Comparison of ENCODE assay signal across 8 cellular contexts in genomic region chr2:23940976-23941605, GRCh38. TPM values are rescaled to one million over a fixed set of nuclear protein-coding genes. Genes with fewer than 3 reads are reported as not detected.
DNase-seq lines count a peak whose midpoint lies in the region; ATAC-seq and TF ChIP-seq lines count a peak whose summit lies in the region.

No MANE protein-coding gene starts in this region.

- no peaks in the 10 kb centered on the region for H3K9me3 ChIP-seq in left ventricle myocardium inferior (replicated peaks)

- DNase-seq in BJ (ENCODE audit: low read depth) (no peak), HT-29 (ENCODE audit: low spot score) (peak; percentile 56), left ventricle myocardium inferior (no peak), HK-2 (ENCODE audit: unreplicated experiment) (no peak), NCI-H774 (lab: John Stamatoyannopoulos, UW) (no peak)
- no peak for DNase-seq in activated T-helper 1 cell treated with anti-CD3 and anti-CD28 coated beads, Interleukin-12 subunit alpha, Interleukin-12 subunit beta, Interleukin-2, Interleukin-4 antibody, amounts not matched to agents 30 ng/mL and 10 ng/mL and 1 ng/mL, durations not matched to agents 14 hours and 24 hours and 36 hours (ENCODE audit: low spot score)

- intact Hi-C loops in activated T-helper 1 cell treated with anti-CD3 and anti-CD28 coated beads, Interleukin-12 subunit alpha, Interleukin-12 subunit beta, Interleukin-2, Interleukin-4 antibody, amounts not matched to agents 30 ng/mL and 10 ng/mL and 1 ng/mL, durations not matched to agents 14 hours and 24 hours and 36 hours (cut with micrococcal nuclease): loop anchor here (1.0 kb wide), 5 partner anchors 14 to 419 kb away; partner anchors contain the start of genes ATAD2B, ITSN2, SF3B6 and TP53I3
- intact Hi-C loops in left ventricle myocardium inferior (cut with micrococcal nuclease): no loop called here

- H3K36me3 ChIP-seq in BJ (ENCODE audit: control insufficient read depth, insufficient read depth, low read length): no peaks in the 10 kb centered on the region
- H3K36me3 ChIP-seq in left ventricle myocardium inferior: no peaks in the 10 kb centered on the region
- H3K36me3 ChIP-seq in rectal smooth muscle tissue (ENCODE audit: control insufficient read depth, insufficient read depth, low read length): no peaks in the 10 kb centered on the region

- no peak for ATAC-seq in GM19395 (IDR thresholded peaks at IDR 0.05; ENCODE audit: unreplicated experiment)

- H3K4me1 ChIP-seq in left ventricle myocardium inferior (peaks cover 61% of the 10 kb centered on the region), rectal smooth muscle tissue (ENCODE audit: control insufficient read depth, insufficient read depth, low read length) (peaks cover 4% of the 10 kb centered on the region)

- H3K27ac ChIP-seq in left ventricle myocardium inferior (replicated peaks) (peak overlapping the region; percentile 97), rectal smooth muscle tissue (ENCODE audit: low read depth, low read length) (peak overlapping the region; percentile 91)

- peak overlapping the region; percentile 74 for H3K27ac Mint-ChIP-seq in activated T-helper 1 cell treated with anti-CD3 and anti-CD28 coated beads, Interleukin-12 subunit alpha, Interleukin-12 subunit beta, Interleukin-2, Interleukin-4 antibody, amounts not matched to agents 30 ng/mL and 10 ng/mL and 1 ng/mL, durations not matched to agents 14 hours and 24 hours and 36 hours

- no peaks in the 10 kb centered on the region for H3K9me3 Mint-ChIP-seq in activated T-helper 1 cell treated with anti-CD3 and anti-CD28 coated beads, Interleukin-12 subunit alpha, Interleukin-12 subunit beta, Interleukin-2, Interleukin-4 antibody, amounts not matched to agents 30 ng/mL and 10 ng/mL and 1 ng/mL, durations not matched to agents 14 hours and 24 hours and 36 hours

- TF ChIP-seq CTCF in BJ (IDR thresholded peaks at IDR 0.05; ENCODE audit: insufficient read depth, low read depth, low read length) (no peak), left ventricle myocardium inferior (IDR thresholded peaks at IDR 0.05; ENCODE audit: borderline replicate concordance) (no peak)

- H3K4me1 Mint-ChIP-seq in activated T-helper 1 cell treated with anti-CD3 and anti-CD28 coated beads, Interleukin-12 subunit alpha, Interleukin-12 subunit beta, Interleukin-2, Interleukin-4 antibody, amounts not matched to agents 30 ng/mL and 10 ng/mL and 1 ng/mL, durations not matched to agents 14 hours and 24 hours and 36 hours (ENCODE audit: low read depth): peaks cover 26% of the 10 kb centered on the region

- peak overlapping the region; percentile 87 for H3K4me3 ChIP-seq in BJ (ENCODE audit: low read depth, low read length)
- H3K4me3 ChIP-seq in left ventricle myocardium inferior: peak overlapping the region; percentile 85
- peak overlapping the region; percentile 94 for H3K4me3 ChIP-seq in rectal smooth muscle tissue (ENCODE audit: low read length)

- H3K9ac ChIP-seq in rectal smooth muscle tissue (ENCODE audit: low read length): peak overlapping the region; percentile 56

- CTCF ChIA-PET in BJ (lab: Yijun Ruan, JAX): interaction anchor here (1.1 to 2.8 kb wide), 3 partner anchors 14 to 143 kb away, joined by 3 to 11 read pairs (median 4); partner anchors contain the start of gene ATAD2B

- peak overlapping the region; percentile 85 for H3K4me3 Mint-ChIP-seq in activated T-helper 1 cell treated with anti-CD3 and anti-CD28 coated beads, Interleukin-12 subunit alpha, Interleukin-12 subunit beta, Interleukin-2, Interleukin-4 antibody, amounts not matched to agents 30 ng/mL and 10 ng/mL and 1 ng/mL, durations not matched to agents 14 hours and 24 hours and 36 hours

- POLR2A ChIA-PET in BJ (lab: Charles Lee): interaction anchor here (0.7 to 1.2 kb wide), 2 partner anchors 14 to 15 kb away, joined by 3 to 5 read pairs; partner anchors contain the start of gene ATAD2B

- H3K27me3 Mint-ChIP-seq in activated T-helper 1 cell treated with anti-CD3 and anti-CD28 coated beads, Interleukin-12 subunit alpha, Interleukin-12 subunit beta, Interleukin-2, Interleukin-4 antibody, amounts not matched to agents 30 ng/mL and 10 ng/mL and 1 ng/mL, durations not matched to agents 14 hours and 24 hours and 36 hours (ENCODE audit: insufficient read depth): peaks cover 20% of the 10 kb centered on the region

- peaks cover 12% of the 10 kb centered on the region for H3K36me3 Mint-ChIP-seq in activated T-helper 1 cell treated with anti-CD3 and anti-CD28 coated beads, Interleukin-12 subunit alpha, Interleukin-12 subunit beta, Interleukin-2, Interleukin-4 antibody, amounts not matched to agents 30 ng/mL and 10 ng/mL and 1 ng/mL, durations not matched to agents 14 hours and 24 hours and 36 hours (ENCODE audit: low read depth)

- H3K27me3 ChIP-seq in BJ (ENCODE audit: control insufficient read depth, insufficient read depth, low read length): no peaks in the 10 kb centered on the region
- H3K27me3 ChIP-seq in left ventricle myocardium inferior (ENCODE audit: low read depth): no peaks in the 10 kb centered on the region
- H3K27me3 ChIP-seq in rectal smooth muscle tissue (ENCODE audit: control insufficient read depth, insufficient read depth, low read length): no peaks in the 10 kb centered on the region

RNA-seq across cellular contexts. Expression of gene UBXN2A, which starts 0.8 kb away (rescaled TPM):
- 5.8 and 7.9 TPM in 2 replicates for polyA plus RNA-seq in BJ (2011; rRNA removed)
- polyA minus RNA-seq in BJ (2011; rRNA and poly(A)+ RNA removed): 2.0 and 2.6 TPM in 2 replicates
- total RNA-seq in HT-29 (2014; rRNA removed; shearing (Covaris generic)): 2.8 and 4.7 TPM in 2 replicates
- total RNA-seq in activated T-helper 1 cell treated with anti-CD3 and anti-CD28 coated beads, Interleukin-12 subunit alpha, Interleukin-12 subunit beta, Interleukin-2, Interleukin-4 antibody, amounts not matched to agents 30 ng/mL and 10 ng/mL and 1 ng/mL, durations not matched to agents 14 hours and 24 hours and 36 hours: 11.4 and 13.0 TPM in 2 replicates
- 18.5 TPM for total RNA-seq in left ventricle myocardium inferior

RNA-seq across cellular contexts. Expression of gene ATAD2B, which starts 14.2 kb away (rescaled TPM):
- polyA plus RNA-seq in BJ (2011; rRNA removed): 1.5 and 2.9 TPM in 2 replicates
- 6.1 and 7.0 TPM in 2 replicates for polyA minus RNA-seq in BJ (2011; rRNA and poly(A)+ RNA removed)
- 6.6 and 10.2 TPM in 2 replicates for total RNA-seq in HT-29 (2014; rRNA removed; shearing (Covaris generic))
- 25.9 and 27.8 TPM in 2 replicates for total RNA-seq in activated T-helper 1 cell treated with anti-CD3 and anti-CD28 coated beads, Interleukin-12 subunit alpha, Interleukin-12 subunit beta, Interleukin-2, Interleukin-4 antibody, amounts not matched to agents 30 ng/mL and 10 ng/mL and 1 ng/mL, durations not matched to agents 14 hours and 24 hours and 36 hours
- total RNA-seq in left ventricle myocardium inferior: 7.9 TPM
